ENCODE assay signal across 8 cellular contexts in genomic region chr1:857921-858648, GRCh38.
DNase-seq lines count a peak whose midpoint lies in the region; ATAC-seq, FAIRE-seq and TF ChIP-seq lines count a peak whose summit lies in the region.
"Not testable (repeated sequence)": the region's sequence is repeated elsewhere in the genome, so short reads cannot be mapped to it uniquely, and the experiment has no call there.

No MANE protein-coding gene starts in this region.

- intact Hi-C loops in PC-9 (cut with micrococcal nuclease; ENCODE audit: unreplicated experiment); K562 (cut with micrococcal nuclease); lower lobe of right lung (cut with DNase I): not testable (repeated sequence)

- peaks cover 15% of the 10 kb centered on the region for H3K36me3 ChIP-seq in BLaER1
- not testable (repeated sequence) for H3K36me3 ChIP-seq in GM23338 (ENCODE audit: insufficient read depth); PC-9 (ENCODE audit: low read depth)
- H3K36me3 ChIP-seq in K562 (ENCODE audit: control insufficient read depth, insufficient read depth, low read length): peaks cover 13% of the 10 kb centered on the region; the same call in 2 of the 3 replicates
- peaks cover 12% of the 10 kb centered on the region for H3K36me3 ChIP-seq in lower lobe of right lung

- H3K4me1 ChIP-seq in BLaER1 (peaks cover 25% of the 10 kb centered on the region), PC-9 (replicated peaks; ENCODE audit: insufficient read depth) (peaks cover 12% of the 10 kb centered on the region)
- not testable (repeated sequence) for H3K4me1 ChIP-seq in GM23338 (ENCODE audit: insufficient read depth); K562 (replicated peaks in 1 of 2; ENCODE audit: control insufficient read depth in 2 of 2, insufficient read depth in 2 of 2, low read length in 2 of 2); lower lobe of right lung

- 28% methylated on average over 12 of the region's 16 CpGs for WGBS in K562 (ENCODE audit: insufficient coverage, low coverage, missing lambda C conversion rate)

- not testable (repeated sequence) for H3K27me3 Mint-ChIP-seq in GM23338 (ENCODE audit: insufficient read depth, low read depth, poor library complexity); stimulated activated naive B cell treated with anti-CD40 and anti-IgM and Interleukin-4, amounts not matched to agents 10 μg/mL and 1 μg/mL and 100 μg/mL, for 72 hours
- peaks cover 16% of the 10 kb centered on the region for H3K27me3 Mint-ChIP-seq in activated CD4-positive, alpha-beta T cell treated with anti-CD3 and anti-CD28 coated beads, Interleukin-2, amount 10 ng/mL, durations not matched to agents 7 days and 5 days

- CTCF ChIA-PET in PC-9 (lab: Charles Lee): interaction anchor here (0.6 kb wide), 1 partner anchor 281 kb away, joined by 3 read pairs; no protein-coding TSS in a partner anchor
- CTCF ChIA-PET in activated CD4-positive, alpha-beta T cell treated with anti-CD3 and anti-CD28 coated beads, Interleukin-2, amount 10 ng/mL, durations not matched to agents 7 days and 5 days (lab: Charles Lee); K562 (lab: Yijun Ruan, JAX; ENCODE audit: low intra/inter-chr PET ratio): not testable (repeated sequence)

- TF ChIP-seq EP300 in K562 (IDR thresholded peaks at IDR 0.05; ENCODE audit: low read length): not testable (repeated sequence)

- H3K4me1 Mint-ChIP-seq in GM23338: peaks cover 14% of the 10 kb centered on the region
- H3K4me1 Mint-ChIP-seq in activated CD4-positive, alpha-beta T cell treated with anti-CD3 and anti-CD28 coated beads, Interleukin-2, amount 10 ng/mL, durations not matched to agents 7 days and 5 days: peaks cover 15% of the 10 kb centered on the region
- not testable (repeated sequence) for H3K4me1 Mint-ChIP-seq in stimulated activated naive B cell treated with anti-CD40 and anti-IgM and Interleukin-4, amounts not matched to agents 10 μg/mL and 1 μg/mL and 100 μg/mL, for 72 hours

- not testable (repeated sequence) for H3K9me1 ChIP-seq in K562 (ENCODE audit: control insufficient read depth, insufficient read depth, low read length)

- not testable (repeated sequence) for TF ChIP-seq POLR2A in K562 (conservative IDR thresholded peaks at IDR 0.05)

- not testable (repeated sequence) for H3F3A ChIP-seq in GM23338 (replicated peaks; ENCODE audit: low read depth); PC-9 (ENCODE audit: insufficient read depth, low read depth)

- H3K27ac Mint-ChIP-seq in GM23338; stimulated activated naive B cell treated with anti-CD40 and anti-IgM and Interleukin-4, amounts not matched to agents 10 μg/mL and 1 μg/mL and 100 μg/mL, for 72 hours: not testable (repeated sequence)
- H3K27ac Mint-ChIP-seq in activated CD4-positive, alpha-beta T cell treated with anti-CD3 and anti-CD28 coated beads, Interleukin-2, amount 10 ng/mL, durations not matched to agents 7 days and 5 days: peak overlapping the region; percentile 73

- not testable (repeated sequence) for H3K4me3 ChIP-seq in BLaER1; GM23338; PC-9; K562; fibroblast of the aortic adventitia (ENCODE audit: low read depth, low read length); lower lobe of right lung

- peak in 1 of 2 experiments; percentile 11; a peak in 1 of 4 replicates for TF ChIP-seq RAD21 in K562 (CRISPR knock-in tag; conservative IDR thresholded peaks at IDR 0.05 in 1 of 2, IDR thresholded peaks at IDR 0.05 in 1 of 2)

- H3K9me3 ChIP-seq in BLaER1; PC-9 (ENCODE audit: insufficient read depth, low read depth); K562 (replicated peaks; ENCODE audit: control insufficient read depth, insufficient read depth, low read depth, low read length); lower lobe of right lung: not testable (repeated sequence)

- not testable (repeated sequence) for H3K36me3 Mint-ChIP-seq in GM23338 (ENCODE audit: low read depth); activated CD4-positive, alpha-beta T cell treated with anti-CD3 and anti-CD28 coated beads, Interleukin-2, amount 10 ng/mL, durations not matched to agents 7 days and 5 days (ENCODE audit: low read depth)
- H3K36me3 Mint-ChIP-seq in stimulated activated naive B cell treated with anti-CD40 and anti-IgM and Interleukin-4, amounts not matched to agents 10 μg/mL and 1 μg/mL and 100 μg/mL, for 72 hours: peaks cover 11 to 15% of the 10 kb centered on the region in 2 donors

- FAIRE-seq in K562 (lab: Jason Lieb, UNC): peak; percentile 99

- H3K9me2 ChIP-seq in GM23338 (ENCODE audit: insufficient read depth); PC-9 (ENCODE audit: insufficient read depth): not testable (repeated sequence)

- DNase-seq in GM23338 (ENCODE audit: low spot score); PC-9; activated CD4-positive, alpha-beta T cell treated with anti-CD3 and anti-CD28 coated beads, Interleukin-2, amount 10 ng/mL, durations not matched to agents 7 days and 5 days; K562 (ENCODE audit: extremely low read depth in 1 of 4, low spot score in 3 of 4); lower lobe of right lung; stimulated activated naive B cell treated with anti-CD40 and anti-IgM and Interleukin-4, amounts not matched to agents 10 μg/mL and 1 μg/mL and 100 μg/mL, for 72 hours: not testable (repeated sequence)
- peak; percentile 14 for DNase-seq in fibroblast of the aortic adventitia (ENCODE audit: low read depth)

- not testable (repeated sequence) for H4K20me1 ChIP-seq in BLaER1; GM23338 (replicated peaks; ENCODE audit: insufficient read depth); PC-9 (ENCODE audit: insufficient read depth); K562 (replicated peaks; ENCODE audit: control insufficient read depth, insufficient read depth, low read length)

- H2AFZ ChIP-seq in GM23338; PC-9; K562 (ENCODE audit: low read depth, low read length): not testable (repeated sequence)

- H3K4me2 ChIP-seq in BLaER1: peak overlapping the region; percentile 52
- not testable (repeated sequence) for H3K4me2 ChIP-seq in GM23338; K562 (ENCODE audit: insufficient read depth, low read length)
- H3K4me2 ChIP-seq in PC-9: peak overlapping the region; percentile 72

- POLR2A ChIA-PET in PC-9 (lab: Charles Lee; ENCODE audit: unreplicated experiment); activated CD4-positive, alpha-beta T cell treated with anti-CD3 and anti-CD28 coated beads, Interleukin-2, amount 10 ng/mL, durations not matched to agents 7 days and 5 days (lab: Charles Lee); K562 (lab: Yijun Ruan, JAX): not testable (repeated sequence)

- H3K27me3 ChIP-seq in BLaER1; GM23338 (ENCODE audit: insufficient read depth); PC-9 (ENCODE audit: insufficient read depth, low read depth); lower lobe of right lung (ENCODE audit: low read depth): not testable (repeated sequence)
- peaks cover 0 to 12% of the 10 kb centered on the region in 2 experiments; a peak in 1 of 5 replicates for H3K27me3 ChIP-seq in K562 (ENCODE audit: control insufficient read depth in 2 of 2, insufficient read depth in 2 of 2, low read length in 2 of 2)

- not testable (repeated sequence) for H3K79me2 ChIP-seq in GM23338 (replicated peaks; ENCODE audit: insufficient read depth); PC-9 (ENCODE audit: low read depth); K562 (ENCODE audit: control insufficient read depth, insufficient read depth, low read length)

- H3K9ac ChIP-seq in BLaER1; K562 (ENCODE audit: insufficient read depth in 1 of 2, low read depth in 2 of 2, low read length in 2 of 2): not testable (repeated sequence)

- not testable (repeated sequence) for H3K9me3 Mint-ChIP-seq in GM23338; activated CD4-positive, alpha-beta T cell treated with anti-CD3 and anti-CD28 coated beads, Interleukin-2, amount 10 ng/mL, durations not matched to agents 7 days and 5 days; stimulated activated naive B cell treated with anti-CD40 and anti-IgM and Interleukin-4, amounts not matched to agents 10 μg/mL and 1 μg/mL and 100 μg/mL, for 72 hours

- not testable (repeated sequence) for BruUV-seq in PC-9 (replicated peaks; lab: Mats Ljungman, UMichigan); K562 (replicated peaks; lab: Mats Ljungman, UMichigan)

- ATAC-seq in GM23338 (peak; percentile 61), K562 (peak; percentile 86), lower lobe of right lung (peak; percentile 38 to 72)
- peak; percentile 80 to 82 for ATAC-seq in stimulated activated naive B cell treated with anti-CD40 and anti-IgM and Interleukin-4, amounts not matched to agents 10 μg/mL and 1 μg/mL and 100 μg/mL, for 72 hours (replicated peaks)

- in situ Hi-C loops in K562 (cut with MboI): not testable (repeated sequence)

- H3K4me3 Mint-ChIP-seq in GM23338: peak overlapping the region; percentile 49; the same call in 2 of the 3 replicates
- H3K4me3 Mint-ChIP-seq in activated CD4-positive, alpha-beta T cell treated with anti-CD3 and anti-CD28 coated beads, Interleukin-2, amount 10 ng/mL, durations not matched to agents 7 days and 5 days: peak overlapping the region; percentile 1
- H3K4me3 Mint-ChIP-seq in stimulated activated naive B cell treated with anti-CD40 and anti-IgM and Interleukin-4, amounts not matched to agents 10 μg/mL and 1 μg/mL and 100 μg/mL, for 72 hours: peak overlapping the region; percentile 24 to 44

- not testable (repeated sequence) for H3K27ac ChIP-seq in BLaER1; GM23338 (ENCODE audit: low read depth); PC-9; K562 (ENCODE audit: extremely low read depth, low read depth, low read length); lower lobe of right lung

- TF ChIP-seq CTCF in GM23338 (conservative IDR thresholded peaks at IDR 0.05; ENCODE audit: low read depth in 2 of 2); fibroblast of the aortic adventitia (IDR thresholded peaks at IDR 0.05; ENCODE audit: insufficient read depth, low read length): not testable (repeated sequence)
- TF ChIP-seq CTCF in PC-9 (conservative IDR thresholded peaks at IDR 0.05) (peak; percentile 43; the same call in 1 of the 2 replicates), K562 (IDR thresholded peaks at IDR 0.05 in 2 of 3, conservative IDR thresholded peaks at IDR 0.05 in 1 of 3; ENCODE audit: insufficient read depth in 2 of 3, low read depth in 1 of 3, low read length in 3 of 3) (peak in 1 of 3 experiments; percentile 29; a peak in 1 of 6 replicates), lower lobe of right lung (IDR thresholded peaks at IDR 0.05) (peak; percentile 13)
